Comparison of ENCODE assay signal across 21 cellular contexts in genomic region chr3:131856171-131856570, GRCh38.
DNase-seq lines count a peak whose midpoint lies in the region; ATAC-seq and TF ChIP-seq lines count a peak whose summit lies in the region.
"Had no signal": no experiment of that assay in that cellular context is flagged by ENCODE, and none has a peak within 500 bp of the region (broad histone marks: within the 10 kb centered on the region; RNA-seq: fewer than 3 reads in every experiment).

No MANE protein-coding gene starts in this region.

- H3K27ac ChIP-seq in RWPE2 (ENCODE audit: poor library complexity, severe bottlenecking) = no peak overlapping the region
- no peak overlapping the region for H3K27ac ChIP-seq in epithelial cell of prostate

- TF ChIP-seq CTCF in RWPE2 (IDR thresholded peaks at IDR 0.05; ENCODE audit: poor library complexity, severe bottlenecking) = no peak

- H3K36me3 ChIP-seq in RWPE2 (ENCODE audit: low read depth) = no peaks in the 10 kb centered on the region
- H3K36me3 ChIP-seq: BE2C had no signal

- H3K9me3 ChIP-seq in RWPE2 (ENCODE audit: severe bottlenecking) = no peaks in the 10 kb centered on the region
- H3K9me3 ChIP-seq: BE2C had no signal

- H3K4me3 ChIP-seq in RWPE2 (ENCODE audit: severe bottlenecking) = no peak overlapping the region
- H3K4me3 ChIP-seq: GM12878 had no signal

- DNase-seq in HT1080 (ENCODE audit: low read depth) (peak; percentile 6), RWPE2 (ENCODE audit: low spot score) (no peak), epithelial cell of prostate (ENCODE audit: low read depth, low spot score) (peak; percentile 6), mesenteric fat pad (ENCODE audit: low spot score) (no peak), dedifferentiated amniotic fluid mesenchymal stem cell (ENCODE audit: extremely low spot score) (no peak)
- DNase-seq: ACHN; BE2C; C1 segment of cervical spinal cord; CD4-positive, CD25-positive, alpha-beta regulatory T cell; CD8-positive, alpha-beta memory T cell; COR-L47; DMS 273 treated with DMSO at 0.1 percent for 48 hours; DMS53; DND-41; EL; GOT3; H7; HFFc6 had no signal

- ATAC-seq in RWPE2 (ENCODE audit: low read depth) = peak; percentile 64
- ATAC-seq in GM18519 (IDR thresholded peaks at IDR 0.05; ENCODE audit: low FRiP score, unreplicated experiment) = no peak
- ATAC-seq: GM12878, HCT116 had no signal

- peaks cover 3% of the 10 kb centered on the region for H3K27me3 ChIP-seq in RWPE2 (ENCODE audit: insufficient read depth, poor library complexity, severe bottlenecking)
- H3K27me3 ChIP-seq: BE2C had no signal

- H3K4me1 ChIP-seq in RWPE2 (ENCODE audit: insufficient read depth, poor library complexity, severe bottlenecking) = no peaks in the 10 kb centered on the region
- H3K4me1 ChIP-seq: BE2C had no signal

Comparison
In these comparisons a context has a peak if more than half of its experiments do, and no peak if none do; other contexts are left out.
1. DNase-seq: peak in HT1080 (single experiment) and epithelial cell of prostate (single experiment); none in RWPE2 (single experiment), mesenteric fat pad (single experiment) and dedifferentiated amniotic fluid mesenchymal stem cell (single experiment).